Comparison of ENCODE assay signal across 17 cellular contexts in the genomic region with DNA sequence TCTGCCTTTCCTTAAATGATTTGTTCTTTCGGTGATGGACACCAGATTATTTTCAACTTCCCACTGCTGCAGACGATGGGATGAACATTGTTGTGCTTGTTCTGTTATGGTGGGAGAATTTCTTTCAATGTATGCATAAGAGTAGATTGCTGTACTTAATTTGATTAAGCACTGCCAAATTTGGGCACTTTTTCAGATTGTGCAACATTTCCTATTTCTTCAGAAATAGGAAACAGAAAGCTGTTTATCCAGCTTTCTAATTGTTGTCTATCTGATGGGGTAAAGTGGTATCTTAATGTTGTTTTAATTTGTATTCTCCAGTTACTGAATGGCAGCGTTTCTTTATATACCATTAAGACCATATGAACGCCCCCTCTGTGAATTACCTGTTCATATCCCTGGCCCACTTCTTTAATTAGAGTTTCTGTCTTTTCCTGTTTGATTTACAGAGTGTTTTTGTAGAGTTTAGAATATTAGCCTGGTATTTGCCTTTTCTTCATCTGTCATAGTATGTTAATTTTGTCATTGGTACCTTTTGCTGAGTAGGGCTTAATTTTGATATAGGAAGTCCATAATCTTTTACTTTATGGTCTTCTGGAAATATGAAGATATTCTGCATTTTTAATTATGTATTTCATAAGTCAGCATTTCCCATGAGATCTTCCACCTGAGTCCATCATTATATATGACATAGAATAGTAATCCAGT. TPM values are rescaled to one million over a fixed set of nuclear protein-coding genes. Genes with fewer than 3 reads are reported as not detected.
DNase-seq lines count a peak whose midpoint lies in the region; ATAC-seq and TF ChIP-seq lines count a peak whose summit lies in the region.
"Had no signal": no experiment of that assay in that cellular context is flagged by ENCODE, and none has a peak within 500 bp of the region (broad histone marks: within the 10 kb centered on the region; RNA-seq: fewer than 3 reads in every experiment).

No MANE protein-coding gene starts in this region.

- H3K9me3 Mint-ChIP-seq in activated naive CD4-positive, alpha-beta T cell treated with anti-CD3 and anti-CD28 coated beads, Interleukin-2, amount 50 U/mL, for 24 hours, result no peaks in the 10 kb centered on the region
- H3K9me3 Mint-ChIP-seq: activated T-helper 2 cell treated with anti-CD3 and anti-CD28 coated beads, Interferon-gamma antibody, Interleukin-2, Interleukin-4, amounts not matched to agents 10 μg/mL and 5 μg/mL and 100 μg/mL, durations not matched to agents 14 hours and 24 hours and 36 hours; natural killer cell treated with Interleukin-12 subunit alpha and Interleukin-12 subunit beta and Interleukin-15 and Interleukin-18, amount 100 ng/mL, for 72 hours had no signal

- no peak for ATAC-seq in HG03095 (IDR thresholded peaks at IDR 0.05; ENCODE audit: unreplicated experiment)
- ATAC-seq: activated CD8-positive, alpha-beta T cell treated with anti-CD3 and anti-CD28 coated beads, Interleukin-2, amount 10 ng/mL, durations not matched to agents 7 days and 5 days; natural killer cell treated with Interleukin-12 subunit alpha and Interleukin-12 subunit beta and Interleukin-15 and Interleukin-18, amount 100 ng/mL, for 72 hours had no signal

- TF ChIP-seq EP300 in suprapubic skin (IDR thresholded peaks at IDR 0.05), result no peak

- H3K36me3 Mint-ChIP-seq in activated naive CD4-positive, alpha-beta T cell treated with anti-CD3 and anti-CD28 coated beads, Interleukin-2, amount 50 U/mL, for 24 hours, result peaks cover 3% of the 10 kb centered on the region
- H3K36me3 Mint-ChIP-seq: natural killer cell treated with Interleukin-12 subunit alpha and Interleukin-12 subunit beta and Interleukin-15 and Interleukin-18, amount 100 ng/mL, for 72 hours had no signal

- H3K4me3 Mint-ChIP-seq in activated naive CD4-positive, alpha-beta T cell treated with anti-CD3 and anti-CD28 coated beads, Interleukin-2, amount 50 U/mL, for 24 hours, result peak overlapping the region; percentile 0
- H3K4me3 Mint-ChIP-seq: activated CD8-positive, alpha-beta T cell treated with anti-CD3 and anti-CD28 coated beads, Interleukin-2, amount 10 ng/mL, durations not matched to agents 7 days and 5 days; natural killer cell treated with Interleukin-12 subunit alpha and Interleukin-12 subunit beta and Interleukin-15 and Interleukin-18, amount 100 ng/mL, for 72 hours had no signal

- 40% methylated on average over 4 of the region's 4 CpGs for WGBS in suprapubic skin

- H3K4me3 ChIP-seq in SK-N-MC, result peak overlapping the region; percentile 5; the same call in 1 of the 2 replicates
- H3K4me3 ChIP-seq in fibroblast of mammary gland (ENCODE audit: control insufficient read depth, low read depth, low read length), result no peak overlapping the region
- H3K4me3 ChIP-seq in suprapubic skin, result no peak overlapping the region

- H3K4me1 ChIP-seq in suprapubic skin, result peaks cover 40% of the 10 kb centered on the region

- TF ChIP-seq CTCF in fibroblast of mammary gland (conservative IDR thresholded peaks at IDR 0.05; ENCODE audit: control insufficient read depth, insufficient read depth, low read depth, low read length), result no peak
- TF ChIP-seq CTCF in suprapubic skin (IDR thresholded peaks at IDR 0.05), result no peak

- H3K27me3 Mint-ChIP-seq in activated naive CD4-positive, alpha-beta T cell treated with anti-CD3 and anti-CD28 coated beads, Interleukin-2, amount 50 U/mL, for 24 hours, result no peaks in the 10 kb centered on the region
- H3K27me3 Mint-ChIP-seq: natural killer cell treated with Interleukin-12 subunit alpha and Interleukin-12 subunit beta and Interleukin-15 and Interleukin-18, amount 100 ng/mL, for 72 hours had no signal

- H3K9me3 ChIP-seq in SK-N-MC (ENCODE audit: low read depth, low read length) (no peaks in the 10 kb centered on the region), suprapubic skin (no peaks in the 10 kb centered on the region)
- H3K9me3 ChIP-seq: SK-N-SH had no signal

- H3K27ac ChIP-seq in SK-N-MC (peak overlapping the region; percentile 63; the same call in 1 of the 2 replicates), suprapubic skin (peak overlapping the region; percentile 31)

- TF ChIP-seq POLR2A in suprapubic skin (IDR thresholded peaks at IDR 0.05), result no peak

- peaks cover 80% of the 10 kb centered on the region for H3K4me1 Mint-ChIP-seq in activated naive CD4-positive, alpha-beta T cell treated with anti-CD3 and anti-CD28 coated beads, Interleukin-2, amount 50 U/mL, for 24 hours

- peak overlapping the region; percentile 63 for H3K27ac Mint-ChIP-seq in activated naive CD4-positive, alpha-beta T cell treated with anti-CD3 and anti-CD28 coated beads, Interleukin-2, amount 50 U/mL, for 24 hours
- H3K27ac Mint-ChIP-seq: activated CD8-positive, alpha-beta T cell treated with anti-CD3 and anti-CD28 coated beads, Interleukin-2, amount 10 ng/mL, durations not matched to agents 7 days and 5 days had no signal

- no peak overlapping the region for H3K9ac ChIP-seq in SK-N-MC (ENCODE audit: insufficient read length)
- H3K9ac ChIP-seq: SK-N-SH had no signal

- no peaks in the 10 kb centered on the region for H3K27me3 ChIP-seq in suprapubic skin

- no peaks in the 10 kb centered on the region for H3K36me3 ChIP-seq in SK-N-MC (ENCODE audit: insufficient read depth, low read length)
- no peaks in the 10 kb centered on the region for H3K36me3 ChIP-seq in suprapubic skin

- DNase-seq in activated naive CD4-positive, alpha-beta T cell (lab: John Stamatoyannopoulos, UW), result no peak
- DNase-seq in SK-N-MC (ENCODE audit: low read depth, low spot score) (no peak), fibroblast of mammary gland (ENCODE audit: low read depth) (peak; percentile 44), suprapubic skin (ENCODE audit: low spot score in 2 of 2) (no peak), NCI-H2171 (lab: John Stamatoyannopoulos, UW) (no peak)
- no peak for DNase-seq in activated CD8-positive, alpha-beta memory T cell treated with anti-CD3 and anti-CD28 coated beads, Interleukin-2, amount 50 U/mL, for 4 hours
- DNase-seq: activated CD8-positive, alpha-beta T cell treated with anti-CD3 and anti-CD28 coated beads, Interleukin-2, amount 10 ng/mL, durations not matched to agents 7 days and 5 days; aorta; Calu3; dermis blood vessel endothelial cell; GDM1; NCI-H226; SK-N-SH had no signal

RNA-seq across cellular contexts. Expression of gene DIP2B, which starts 59.6 kb away (rescaled TPM):
- total RNA-seq in suprapubic skin, result 10 to 100 TPM; 68.6 to 97.2 (median 73.7) TPM
